Comparison of ENCODE assay signal across 6 cellular contexts in the genomic region with DNA sequence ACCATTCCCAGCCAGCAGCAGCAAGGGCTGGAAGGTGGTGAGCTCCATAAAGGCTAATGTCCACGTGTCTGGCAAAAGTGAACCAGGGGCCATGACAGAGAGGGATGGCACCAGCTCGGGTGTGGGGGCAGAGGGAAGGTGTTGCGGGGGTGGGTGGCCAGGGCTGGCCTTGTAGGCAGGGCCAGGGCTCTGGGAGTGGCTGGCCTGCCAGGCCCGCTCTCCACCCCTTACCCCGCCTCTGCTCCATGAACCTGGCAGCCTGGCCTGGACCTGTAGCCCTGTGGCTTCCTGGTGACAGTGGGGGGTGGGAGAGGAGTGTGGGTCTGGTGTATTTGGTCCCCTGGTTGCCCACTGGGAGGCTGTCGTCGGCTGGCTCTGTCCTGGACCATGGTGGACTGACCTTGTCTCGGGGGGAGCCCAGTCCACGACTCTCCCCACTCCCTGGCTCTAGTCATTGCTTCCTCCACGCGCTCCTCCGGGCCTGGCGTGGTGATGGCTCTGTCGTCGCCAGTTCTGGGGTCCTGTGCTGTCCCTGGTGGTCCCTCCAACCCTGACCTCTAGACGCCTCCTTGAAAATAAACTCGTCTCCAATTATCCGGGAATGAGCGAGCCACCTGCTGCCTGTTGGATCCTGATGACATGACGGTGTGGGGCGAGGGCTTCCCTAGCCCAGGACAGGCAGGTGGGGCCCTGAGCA.
"Had no signal": no experiment of that assay in that cellular context is flagged by ENCODE, and none has a peak within 500 bp of the region (broad histone marks: within the 10 kb centered on the region; RNA-seq: fewer than 3 reads in every experiment).

No MANE protein-coding gene starts in this region.

- H3K4me2 ChIP-seq: GM23338, KMS-11 had no signal

- ATAC-seq: HCT116 had no signal

- H3K36me3 ChIP-seq: HAP-1 had no signal

- H3K27ac ChIP-seq: KMS-11 had no signal

- H2AFZ ChIP-seq: GM23338 had no signal

- FAIRE-seq: HepG2 had no signal

- H3K4me1 ChIP-seq: HAP-1 had no signal

- H3K9me3 ChIP-seq: HAP-1 had no signal

- H3K9ac ChIP-seq: KMS-11 had no signal

- H3K4me3 ChIP-seq: GM23338, HAP-1 had no signal

- DNase-seq: KBM-7 had no signal
